In genomic region chr22:32686354-32686753, GRCh38 we compare ENCODE assay signal across 31 cellular contexts.
"Had no signal": no experiment of that assay in that cellular context is flagged by ENCODE, and none has a peak within 500 bp of the region (broad histone marks: within the 10 kb centered on the region; RNA-seq: fewer than 3 reads in every experiment).

No MANE protein-coding gene starts in this region.

- H3K36me3 ChIP-seq: ascending aorta, breast epithelium, SJCRH30, WERI-Rb-1 had no signal

- H3K27me3 ChIP-seq: ascending aorta, body of pancreas, breast epithelium, SJCRH30 had no signal

- H3K9me3 Mint-ChIP-seq: activated CD4-positive, alpha-beta memory T cell treated with anti-CD3 and anti-CD28 coated beads, Interleukin-2, amount 10 ng/mL, durations not matched to agents 7 days and 5 days; activated naive CD8-positive, alpha-beta T cell treated with anti-CD3 and anti-CD28 coated beads for 36 hours; activated T-cell treated with anti-CD3 and anti-CD28 coated beads, Interleukin-2, amount 50 U/mL, for 72 hours; activated T-helper 17 cell treated with anti-CD3 and anti-CD28 coated beads, Interleukin-2, amount 50 U/mL, for 72 hours had no signal

- H3K4me3 Mint-ChIP-seq: activated CD4-positive, alpha-beta memory T cell treated with anti-CD3 and anti-CD28 coated beads, Interleukin-2, amount 10 ng/mL, durations not matched to agents 7 days and 5 days; activated naive CD8-positive, alpha-beta T cell treated with anti-CD3 and anti-CD28 coated beads for 36 hours; activated T-cell treated with anti-CD3 and anti-CD28 coated beads, Interleukin-2, amount 50 U/mL, for 72 hours; activated T-helper 17 cell treated with anti-CD3 and anti-CD28 coated beads, Interleukin-2, amount 50 U/mL, for 72 hours had no signal

- H3K27ac ChIP-seq: ascending aorta, body of pancreas, breast epithelium, SJCRH30, SK-N-MC, WERI-Rb-1 had no signal

- DNase-seq: activated CD4-positive, alpha-beta memory T cell treated with anti-CD3 and anti-CD28 coated beads, Interleukin-2, amount 10 ng/mL, durations not matched to agents 7 days and 5 days; activated CD4-positive, alpha-beta T cell treated with anti-CD3 and anti-CD28 coated beads for 1 hour; activated CD4-positive, alpha-beta T cell treated with anti-CD3 and anti-CD28 coated beads for 48 hours; activated CD4-positive, CD25-positive, alpha-beta regulatory T cell; activated effector memory CD4-positive, alpha-beta T cell treated with anti-CD3 and anti-CD28 coated beads, Interleukin-2, amount 50 U/mL, for 16 hours; activated naive CD4-positive, alpha-beta T cell; activated naive CD4-positive, alpha-beta T cell treated with anti-CD3 and anti-CD28 coated beads, Interleukin-2, amount 50 U/mL, for 16 hours; activated naive CD8-positive, alpha-beta T cell treated with anti-CD3 and anti-CD28 coated beads for 36 hours; activated T-cell treated with anti-CD3 and anti-CD28 coated beads, Interleukin-2, amount 50 U/mL, for 1 hour; activated T-cell treated with anti-CD3 and anti-CD28 coated beads, Interleukin-2, amount 50 U/mL, for 72 hours; amygdala; body of pancreas; Karpas-422; KBM-7; NCI-H1105; NCI-H1417 treated with DMSO at 0.1 percent for 48 hours; NCI-H187 treated with DMSO at 0.1 percent for 48 hours; NCI-H2081 treated with DMSO at 0.1 percent for 48 hours; NCI-H446 treated with DMSO at 0.1 percent for 48 hours; NCI-H524; NCI-H69; NCI-H82; SHP77; T1000; WERI-Rb-1 had no signal

- H3K36me3 Mint-ChIP-seq: activated naive CD8-positive, alpha-beta T cell treated with anti-CD3 and anti-CD28 coated beads for 36 hours had no signal

- H3K27ac Mint-ChIP-seq: activated CD4-positive, alpha-beta memory T cell treated with anti-CD3 and anti-CD28 coated beads, Interleukin-2, amount 10 ng/mL, durations not matched to agents 7 days and 5 days; activated naive CD8-positive, alpha-beta T cell treated with anti-CD3 and anti-CD28 coated beads for 36 hours; activated T-cell treated with anti-CD3 and anti-CD28 coated beads, Interleukin-2, amount 50 U/mL, for 72 hours; activated T-helper 17 cell treated with anti-CD3 and anti-CD28 coated beads, Interleukin-2, amount 50 U/mL, for 72 hours had no signal

- H3K4me1 Mint-ChIP-seq: activated CD4-positive, alpha-beta memory T cell treated with anti-CD3 and anti-CD28 coated beads, Interleukin-2, amount 10 ng/mL, durations not matched to agents 7 days and 5 days; activated naive CD8-positive, alpha-beta T cell treated with anti-CD3 and anti-CD28 coated beads for 36 hours; activated T-helper 17 cell treated with anti-CD3 and anti-CD28 coated beads, Interleukin-2, amount 50 U/mL, for 72 hours had no signal

- H3K4me1 ChIP-seq: ascending aorta, body of pancreas, breast epithelium, SJCRH30 had no signal

- H3K9me3 ChIP-seq: ascending aorta, body of pancreas, breast epithelium, SJCRH30 had no signal

- ATAC-seq: activated T-cell treated with anti-CD3 and anti-CD28 coated beads, Interleukin-2, amount 50 U/mL, for 72 hours; activated T-helper 17 cell treated with anti-CD3 and anti-CD28 coated beads, Interleukin-2, amount 50 U/mL, for 72 hours; body of pancreas; Panc1 had no signal

- H3K4me3 ChIP-seq: ascending aorta, body of pancreas, breast epithelium, SJCRH30, SK-N-MC had no signal
